1 cellular context compared by ENCODE assay signal in the genomic region with DNA sequence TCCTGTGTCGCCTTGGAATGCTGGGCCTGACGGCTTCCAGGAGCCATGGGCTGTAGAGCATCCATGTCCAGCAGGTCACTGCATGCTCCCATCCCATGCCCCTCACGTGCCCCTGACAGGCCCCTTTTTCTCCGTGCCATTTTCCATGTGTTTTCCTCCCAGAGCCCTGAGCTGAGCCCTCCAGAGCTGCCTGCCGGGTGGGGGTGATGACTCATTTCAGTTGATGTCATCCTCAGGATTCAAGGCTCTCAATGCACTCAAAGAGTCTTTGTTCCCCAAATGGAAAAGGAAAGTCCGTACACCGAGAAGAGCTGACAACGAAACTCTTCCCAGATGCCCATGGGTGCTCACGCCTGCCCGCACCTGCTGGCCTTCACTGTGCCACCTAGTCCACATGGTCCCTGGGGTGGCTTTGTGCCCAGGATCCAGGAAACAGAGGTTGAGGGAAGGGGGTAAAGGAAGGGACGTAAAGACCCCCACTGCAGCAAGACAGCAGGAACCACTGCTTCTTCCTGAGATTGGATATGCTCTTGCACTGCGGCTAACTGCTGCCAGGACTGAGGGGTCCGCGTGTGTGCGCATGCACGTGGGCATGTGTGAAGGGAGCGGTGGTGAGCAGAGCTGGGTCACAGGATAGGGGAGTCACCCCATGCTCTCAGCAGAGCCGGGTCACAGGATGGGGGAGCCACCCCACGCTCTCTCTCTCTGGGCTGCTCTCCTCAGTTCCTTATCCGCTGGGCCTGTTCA.
A peak's percentile ranks its signal among the peaks of the same experiment; 100 is the strongest.
TF ChIP-seq lines count a peak whose summit lies in the region.

No MANE protein-coding gene starts in this region.

TF ChIP-seq in K562, 482 proteins besides CTCF, POLR2A, EP300 and RAD21 (continued from another document):
- TF ChIP-seq MGA (IDR thresholded peaks at IDR 0.05) (0 out of 2 replicates have a peak, but pooled peaks have one; percentile 41), HSF4 (CRISPR knock-in tag; IDR thresholded peaks at IDR 0.05; ENCODE audit: borderline replicate concordance) (no peak)
